ENCODE assay signal across 8 cellular contexts in the genomic region with DNA sequence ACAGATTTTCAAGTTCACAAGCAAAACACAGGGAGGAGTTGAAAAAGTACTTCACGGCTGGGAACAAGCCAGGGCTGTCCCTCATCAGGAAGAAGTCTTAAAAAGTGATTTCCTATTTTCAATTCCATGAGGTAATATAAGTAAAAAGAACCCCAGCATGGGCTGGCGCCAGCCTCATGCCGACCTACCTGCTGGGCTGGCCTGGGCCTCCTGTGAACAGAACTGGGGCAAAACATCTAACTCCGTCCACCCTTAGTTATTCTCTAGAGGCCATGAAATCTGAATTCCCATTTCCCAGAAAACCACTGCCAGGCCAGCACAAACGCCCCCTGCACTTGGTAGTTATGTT.
DNase-seq lines count a peak whose midpoint lies in the region; ATAC-seq, FAIRE-seq and TF ChIP-seq lines count a peak whose summit lies in the region.

No MANE protein-coding gene starts in this region.

- H3K79me2 ChIP-seq in OCI-LY1 (ENCODE audit: insufficient read depth, low read length), result no peaks in the 10 kb centered on the region

- H3K36me3 Mint-ChIP-seq in endothelial cell (ENCODE audit: low read depth, unreplicated experiment) (peaks cover 49% of the 10 kb centered on the region), WTC11 (peaks cover 52% of the 10 kb centered on the region)

- ATAC-seq in pancreas (no peak), WTC11 (no peak), HG03521 (IDR thresholded peaks at IDR 0.05; ENCODE audit: unreplicated experiment) (no peak)

- H3K4me3 Mint-ChIP-seq in endothelial cell (ENCODE audit: unreplicated experiment), result no peak overlapping the region
- no peak overlapping the region for H3K4me3 Mint-ChIP-seq in WTC11

- peaks cover 60% of the 10 kb centered on the region for H3K36me3 ChIP-seq in BLaER1
- H3K36me3 ChIP-seq in OCI-LY1 (ENCODE audit: insufficient read depth, low read length), result peaks cover 72% of the 10 kb centered on the region
- peaks cover under 1 to 33% (median 5%) of the 10 kb centered on the region in 3 donors for H3K36me3 ChIP-seq in pancreas

- H3K9ac ChIP-seq in BLaER1 (peak overlapping the region; percentile 84), OCI-LY1 (ENCODE audit: low read length) (peak overlapping the region; percentile 76)

- POLR2A ChIA-PET in WTC11 (lab: Charles Lee), result no interaction called here

- H3K4me1 Mint-ChIP-seq in endothelial cell (ENCODE audit: unreplicated experiment) (peaks cover 58% of the 10 kb centered on the region), WTC11 (peaks cover 13% of the 10 kb centered on the region)

- 0 out of 2 replicates have a peak, but pooled peaks cover 7% of the 10 kb centered on the region for H3F3A ChIP-seq in OCI-LY1 (ENCODE audit: insufficient read depth, low read length)

- H3K27me3 Mint-ChIP-seq in endothelial cell (ENCODE audit: unreplicated experiment) (peaks cover 7% of the 10 kb centered on the region), WTC11 (ENCODE audit: low read depth) (no peaks in the 10 kb centered on the region)

- no peak overlapping the region for H2AFZ ChIP-seq in OCI-LY1 (ENCODE audit: low read length)

- no peaks in the 10 kb centered on the region for H3K9me3 Mint-ChIP-seq in endothelial cell (ENCODE audit: unreplicated experiment)
- no peaks in the 10 kb centered on the region for H3K9me3 Mint-ChIP-seq in WTC11

- H4K20me1 ChIP-seq in BLaER1 (no peaks in the 10 kb centered on the region), OCI-LY1 (ENCODE audit: insufficient read depth, low read length) (no peaks in the 10 kb centered on the region)

- no peaks in the 10 kb centered on the region for H3K9me3 ChIP-seq in BLaER1
- H3K9me3 ChIP-seq in OCI-LY1 (ENCODE audit: low read length), result no peaks in the 10 kb centered on the region
- no peaks in the 10 kb centered on the region for H3K9me3 ChIP-seq in pancreas

- H3K4me2 ChIP-seq in BLaER1 (peak overlapping the region; percentile 93), OCI-LY1 (ENCODE audit: low read length) (peak overlapping the region; percentile 66)

- intact Hi-C loops in pancreas (cut with DNase I), result loop anchor here in 2 of 3 donors (5.0 to 10.0 kb wide), 2 partner anchors 149 to 152 kb away; partner anchors contain the start of gene ST3GAL5 (in 2 of the 2)

- no peaks in the 10 kb centered on the region for H3K9me2 ChIP-seq in OCI-LY1 (ENCODE audit: low read depth, low read length)

- H3K27ac Mint-ChIP-seq in endothelial cell (ENCODE audit: unreplicated experiment), result peak overlapping the region; percentile 98
- H3K27ac Mint-ChIP-seq in WTC11, result no peak overlapping the region

- H3K4me3 ChIP-seq in BLaER1 (peak overlapping the region; percentile 51), OCI-LY1 (ENCODE audit: low read depth, low read length, poor library complexity, severe bottlenecking) (peak overlapping the region; percentile 40), pancreas (no peak overlapping the region)

- CTCF ChIA-PET in WTC11 (lab: Charles Lee), result interaction anchor here (0.6 to 2.6 kb wide), 6 partner anchors 14 to 332 kb away, joined by 3 to 36 read pairs (median 6); partner anchors contain the start of gene ST3GAL5

- FAIRE-seq in pancreas (lab: Jason Lieb, UNC), result no peak

- 37 to 40% methylated on average over 5 of the region's 5 CpGs for WGBS in pancreas, 2 donors

- H3K27ac ChIP-seq in BLaER1 (peak overlapping the region; percentile 98), OCI-LY1 (ENCODE audit: low read depth, low read length, poor library complexity, severe bottlenecking) (peak overlapping the region; percentile 100), pancreas (peak overlapping the region; percentile 78 to 90 (median 79))

- no peaks in the 10 kb centered on the region for H3K27me3 ChIP-seq in BLaER1
- no peaks in the 10 kb centered on the region for H3K27me3 ChIP-seq in OCI-LY1 (ENCODE audit: insufficient read depth, low read length)
- no peaks in the 10 kb centered on the region for H3K27me3 ChIP-seq in pancreas

- TF ChIP-seq CTCF in OCI-LY1 (IDR thresholded peaks at IDR 0.05; ENCODE audit: low read length), result no peak
- TF ChIP-seq CTCF in endothelial cell (IDR thresholded peaks at IDR 0.05; ENCODE audit: unreplicated experiment), result no peak
- no peak for TF ChIP-seq CTCF in pancreas (IDR thresholded peaks at IDR 0.05)
- TF ChIP-seq CTCF in WTC11 (IDR thresholded peaks at IDR 0.05), result no peak

- DNase-seq in endothelial cell (ENCODE audit: low spot score), result no peak
- DNase-seq in pancreas, result no peak
- DNase-seq in WTC11 (ENCODE audit: low spot score), result no peak
- DNase-seq in occipital lobe (lab: John Stamatoyannopoulos, UW), result no peak
- no peak for DNase-seq in NCI-H82 treated with DMSO at 0.1 percent for 48 hours (lab: John Stamatoyannopoulos, UW; ENCODE audit: unreplicated experiment)

- peaks cover 89% of the 10 kb centered on the region for H3K4me1 ChIP-seq in BLaER1
- peaks cover 77% of the 10 kb centered on the region for H3K4me1 ChIP-seq in OCI-LY1 (ENCODE audit: insufficient read depth, low read length, severe bottlenecking)
- H3K4me1 ChIP-seq in pancreas, result peaks cover 27 to 35% (median 30%) of the 10 kb centered on the region in 3 donors

TF ChIP-seq in WTC11, 78 proteins besides CTCF, POLR2A, EP300 and RAD21:
- TF ChIP-seq ELF4 (CRISPR knock-in tag; IDR thresholded peaks at IDR 0.05; ENCODE audit: low read depth) (no peak), HMGXB4 (CRISPR knock-in tag; IDR thresholded peaks at IDR 0.05) (no peak), MLX (CRISPR knock-in tag; IDR thresholded peaks at IDR 0.05) (no peak), HMGA2 (CRISPR knock-in tag; IDR thresholded peaks at IDR 0.05) (no peak), TP53 (CRISPR knock-in tag; IDR thresholded peaks at IDR 0.05) (no peak), ATF1 (CRISPR knock-in tag; IDR thresholded peaks at IDR 0.05) (no peak)

Comparison
In these comparisons a context has a peak if more than half of its experiments do, and no peak if none do; other contexts are left out.
1. H3K4me3 ChIP-seq: peak in BLaER1 (single experiment) and OCI-LY1 (single experiment); none in pancreas (0 of 4).
2. Peak in every context shown above with its lines, with median percentiles within 50 percentile points of each other: H3K27ac ChIP-seq.